ENCODE assay signal across 7 cellular contexts in genomic region chr17:30905742-30906100, GRCh38.
A peak's percentile ranks its signal among the peaks of the same experiment; 100 is the strongest.
DNase-seq lines count a peak whose midpoint lies in the region; ATAC-seq and TF ChIP-seq lines count a peak whose summit lies in the region.

No MANE protein-coding gene starts in this region.

- peak overlapping the region; percentile 81 for H3K4me3 ChIP-seq in WERI-Rb-1 (ENCODE audit: low read depth, low read length)
- peak overlapping the region; percentile 82 for H3K4me3 ChIP-seq in fibroblast of mammary gland (ENCODE audit: control insufficient read depth, low read depth, low read length)
- peak overlapping the region; percentile 75 for H3K4me3 ChIP-seq in neuron (ENCODE audit: low read length)

- DNase-seq in WERI-Rb-1 (no peak), fibroblast of mammary gland (ENCODE audit: low read depth) (peak; percentile 2), NCI-H1105 treated with DMSO at 0.1 percent for 48 hours (lab: John Stamatoyannopoulos, UW) (no peak), NCI-H1930 (lab: John Stamatoyannopoulos, UW) (no peak)

- H2AFZ ChIP-seq in neuron (ENCODE audit: low read depth, low read length), result peak overlapping the region; percentile 88

- H3K9me3 ChIP-seq in WERI-Rb-1 (ENCODE audit: severe bottlenecking) (no peaks in the 10 kb centered on the region), neuron (ENCODE audit: low read length) (no peaks in the 10 kb centered on the region)

- peak overlapping the region; percentile 93 for H3K27ac ChIP-seq in WERI-Rb-1

- no peak for TF ChIP-seq CTCF in WERI-Rb-1 (IDR thresholded peaks at IDR 0.05; ENCODE audit: low read depth, low read length)
- TF ChIP-seq CTCF in fibroblast of mammary gland (conservative IDR thresholded peaks at IDR 0.05; ENCODE audit: control insufficient read depth, insufficient read depth, low read depth, low read length), result no peak

- H3K4me1 ChIP-seq in neuron (ENCODE audit: insufficient read depth, low read length), result peaks cover 7% of the 10 kb centered on the region

- peaks cover 21% of the 10 kb centered on the region for H3K36me3 ChIP-seq in WERI-Rb-1
- H3K36me3 ChIP-seq in neuron (ENCODE audit: insufficient read depth, low read length), result peaks cover 23% of the 10 kb centered on the region

- peak; percentile 32 for ATAC-seq in GM18498 (IDR thresholded peaks at IDR 0.05; ENCODE audit: unreplicated experiment)
- ATAC-seq in HG02798 (IDR thresholded peaks at IDR 0.05; ENCODE audit: poor library complexity, unreplicated experiment), result peak; percentile 10

- H3K27me3 ChIP-seq in WERI-Rb-1 (ENCODE audit: insufficient read depth, low read depth, severe bottlenecking) (no peaks in the 10 kb centered on the region), neuron (ENCODE audit: insufficient read depth, low read length) (no peaks in the 10 kb centered on the region)
